24 cellular contexts compared by ENCODE assay signal in genomic region chr4:184843984-184844554, GRCh38. TPM values are rescaled to one million over a fixed set of nuclear protein-coding genes. Genes with fewer than 3 reads are reported as not detected.
DNase-seq lines count a peak whose midpoint lies in the region; ATAC-seq and TF ChIP-seq lines count a peak whose summit lies in the region.
"Had no signal": no experiment of that assay in that cellular context is flagged by ENCODE, and none has a peak within 500 bp of the region (broad histone marks: within the 10 kb centered on the region; RNA-seq: fewer than 3 reads in every experiment).

No MANE protein-coding gene starts in this region.

- H3K4me1 ChIP-seq in hepatocyte (ENCODE audit: insufficient read depth): no peaks in the 10 kb centered on the region

- H3K36me3 Mint-ChIP-seq in stimulated activated effector memory CD8-positive, alpha-beta T cell treated with anti-CD3 and anti-CD28 coated beads, Interleukin-12 subunit alpha, Interleukin-12 subunit beta, amount 100 ng/mL, for 72 hours: no peaks in the 10 kb centered on the region
- H3K36me3 Mint-ChIP-seq: activated naive CD8-positive, alpha-beta T cell treated with anti-CD3 and anti-CD28 coated beads, Interleukin-2, amount 10 ng/mL, durations not matched to agents 7 days and 5 days; brain had no signal

- no peaks in the 10 kb centered on the region for H3K36me3 ChIP-seq in hepatocyte (replicated peaks; ENCODE audit: insufficient read depth, low read depth)
- H3K36me3 ChIP-seq: left lung, vagina had no signal

- no peaks in the 10 kb centered on the region for H3K27me3 ChIP-seq in hepatocyte
- H3K27me3 ChIP-seq: left lung, vagina had no signal

- no peak overlapping the region for H3K27ac ChIP-seq in hepatocyte
- H3K27ac ChIP-seq: vagina had no signal

- H3K9me3 ChIP-seq in hepatocyte (ENCODE audit: low read depth): no peaks in the 10 kb centered on the region
- H3K9me3 ChIP-seq: left lung, SK-N-SH, vagina had no signal

- H3K4me2 ChIP-seq in hepatocyte: no peak overlapping the region
- H3K4me2 ChIP-seq: SK-N-SH had no signal

- H3K9me2 ChIP-seq in hepatocyte (replicated peaks; ENCODE audit: insufficient read depth): no peaks in the 10 kb centered on the region
- H3K9me2 ChIP-seq: SK-N-SH had no signal

- ATAC-seq in activated CD4-positive, CD25-positive, alpha-beta regulatory T cell treated with anti-CD3 and anti-CD28 coated beads, Interleukin-2, amount 50 U/mL, for 24 hours: peak; percentile 66 to 69
- peak; percentile 75 for ATAC-seq in stimulated activated effector memory CD8-positive, alpha-beta T cell treated with anti-CD3 and anti-CD28 coated beads, Interleukin-12 subunit alpha, Interleukin-12 subunit beta, amount 100 ng/mL, for 72 hours
- ATAC-seq: effector memory CD8-positive, alpha-beta T cell; left lung had no signal

- no peaks in the 10 kb centered on the region for H3K79me2 ChIP-seq in hepatocyte

- DNase-seq in activated CD4-positive, CD25-positive, alpha-beta regulatory T cell treated with anti-CD3 and anti-CD28 coated beads, Interleukin-2, amount 50 U/mL, for 72 hours: no peak
- DNase-seq in stimulated activated CD4-positive, alpha-beta T cell treated with anti-CD3 and anti-CD28 coated beads, Interleukin-15, amount 100 ng/mL, for 24 hours: peak; percentile 39
- no peak for DNase-seq in stimulated activated CD4-positive, alpha-beta T cell treated with anti-CD3 and anti-CD28 coated beads, Interleukin-2, amount 100 ng/mL, for 24 hours
- peak; percentile 37 for DNase-seq in hepatocyte (ENCODE audit: low spot score)
- DNase-seq in stimulated activated effector memory CD8-positive, alpha-beta T cell treated with anti-CD3 and anti-CD28 coated beads, Interleukin-12 subunit alpha, Interleukin-12 subunit beta, amount 100 ng/mL, for 72 hours (ENCODE audit: low spot score in 2 of 2): no peak
- no peak for DNase-seq in mesenteric fat pad (ENCODE audit: low spot score)
- DNase-seq in hepatic stellate cell (ENCODE audit: low spot score): no peak
- DNase-seq: 8988T; activated CD8-positive, alpha-beta memory T cell treated with anti-CD3 and anti-CD28 coated beads, Interleukin-2, amount 50 U/mL, for 48 hours; activated naive CD8-positive, alpha-beta T cell treated with anti-CD3 and anti-CD28 coated beads, Interleukin-2, amount 10 ng/mL, durations not matched to agents 7 days and 5 days; AML-193; effector memory CD8-positive, alpha-beta T cell; glutamatergic neuron; left lung; NCI-H2081 treated with DMSO at 0.1 percent for 48 hours; NCI-H510A; nephron progenitor cell; NK-92 treated with Interleukin-12 subunit alpha and Interleukin-12 subunit beta, amount 100 ng/mL, for 24 hours; SK-N-SH had no signal

- H4K20me1 ChIP-seq in hepatocyte (ENCODE audit: insufficient read depth, poor library complexity, severe bottlenecking): no peaks in the 10 kb centered on the region

- no peak overlapping the region for H3K4me3 Mint-ChIP-seq in stimulated activated effector memory CD8-positive, alpha-beta T cell treated with anti-CD3 and anti-CD28 coated beads, Interleukin-12 subunit alpha, Interleukin-12 subunit beta, amount 100 ng/mL, for 72 hours
- H3K4me3 Mint-ChIP-seq: activated naive CD8-positive, alpha-beta T cell treated with anti-CD3 and anti-CD28 coated beads, Interleukin-2, amount 10 ng/mL, durations not matched to agents 7 days and 5 days; brain; effector memory CD8-positive, alpha-beta T cell; nephron progenitor cell had no signal

- no peak for TF ChIP-seq CTCF in hepatocyte (IDR thresholded peaks at IDR 0.05; ENCODE audit: poor library complexity)

- peaks cover 18% of the 10 kb centered on the region for H3K4me1 Mint-ChIP-seq in stimulated activated effector memory CD8-positive, alpha-beta T cell treated with anti-CD3 and anti-CD28 coated beads, Interleukin-12 subunit alpha, Interleukin-12 subunit beta, amount 100 ng/mL, for 72 hours
- H3K4me1 Mint-ChIP-seq: brain, nephron progenitor cell had no signal

- no peak overlapping the region for H3K4me3 ChIP-seq in hepatocyte
- H3K4me3 ChIP-seq: left lung, skin epidermis, vagina had no signal

- no peak overlapping the region for H3K27ac Mint-ChIP-seq in stimulated activated effector memory CD8-positive, alpha-beta T cell treated with anti-CD3 and anti-CD28 coated beads, Interleukin-12 subunit alpha, Interleukin-12 subunit beta, amount 100 ng/mL, for 72 hours
- H3K27ac Mint-ChIP-seq: activated naive CD8-positive, alpha-beta T cell treated with anti-CD3 and anti-CD28 coated beads, Interleukin-2, amount 10 ng/mL, durations not matched to agents 7 days and 5 days; brain; effector memory CD8-positive, alpha-beta T cell; nephron progenitor cell; progenitor cell of endocrine pancreas had no signal

- WGBS in hepatocyte (ENCODE audit: low lambda C conversion rate, missing lambda C conversion rate): 88% methylated on average over 16 of the region's 16 CpGs

- no peak overlapping the region for H2AFZ ChIP-seq in hepatocyte

- H3K9me3 Mint-ChIP-seq in stimulated activated effector memory CD8-positive, alpha-beta T cell treated with anti-CD3 and anti-CD28 coated beads, Interleukin-12 subunit alpha, Interleukin-12 subunit beta, amount 100 ng/mL, for 72 hours: no peaks in the 10 kb centered on the region
- H3K9me3 Mint-ChIP-seq: activated naive CD8-positive, alpha-beta T cell treated with anti-CD3 and anti-CD28 coated beads, Interleukin-2, amount 10 ng/mL, durations not matched to agents 7 days and 5 days; effector memory CD8-positive, alpha-beta T cell; nephron progenitor cell had no signal

RNA-seq across cellular contexts. Expression of gene ACSL1, which starts 18.3 kb away (rescaled TPM):
- total RNA-seq in hepatocyte (168 and 264 TPM in 2 replicates), mesenteric fat pad (1,386 TPM)
- 114 and 121 TPM in 2 replicates for polyA plus RNA-seq in hepatocyte

Comparison
In these comparisons a context has a peak if more than half of its experiments do, and no peak if none do; other contexts are left out.
1. DNase-seq: peak in stimulated activated CD4-positive, alpha-beta T cell treated with anti-CD3 and anti-CD28 coated beads, Interleukin-15, amount 100 ng/mL, for 24 hours (single experiment) and hepatocyte (single experiment); none in activated CD4-positive, CD25-positive, alpha-beta regulatory T cell treated with anti-CD3 and anti-CD28 coated beads, Interleukin-2, amount 50 U/mL, for 72 hours (single experiment), stimulated activated CD4-positive, alpha-beta T cell treated with anti-CD3 and anti-CD28 coated beads, Interleukin-2, amount 100 ng/mL, for 24 hours (0 of 2), stimulated activated effector memory CD8-positive, alpha-beta T cell treated with anti-CD3 and anti-CD28 coated beads, Interleukin-12 subunit alpha, Interleukin-12 subunit beta, amount 100 ng/mL, for 72 hours (0 of 2), mesenteric fat pad (single experiment) and hepatic stellate cell (single experiment).